8 cellular contexts compared by ENCODE assay signal in genomic region chr12:57693659-57694458, GRCh38. TPM values are rescaled to one million over a fixed set of nuclear protein-coding genes. Genes with fewer than 3 reads are reported as not detected.
A peak's percentile ranks its signal among the peaks of the same experiment; 100 is the strongest.
DNase-seq lines count a peak whose midpoint lies in the region; ATAC-seq, FAIRE-seq and TF ChIP-seq lines count a peak whose summit lies in the region.

Gene OS9 (plus strand): TSS chr12:57694132. CDS start chr12:57694162, 30 bp downstream.

- no peak within 1 kb of the TSS for H2AK5ac ChIP-seq in H1 (ENCODE audit: low read depth, low read length)

- peaks cover 2% of the 10 kb centered on the region for H3K27me3 Mint-ChIP-seq in memory B cell

- no peak within 1 kb of the TSS for H2BK120ac ChIP-seq in H1 (replicated peaks; ENCODE audit: low read depth, low read length)

- CTCF ChIA-PET in H1 (lab: Charles Lee; ENCODE audit: partially characterized antibody): interaction anchor here (0.6 to 3.5 kb wide), 34 partner anchors 9 to 126 kb away, joined by 3 to 19 read pairs (median 5); partner anchors contain the start of genes EEF1AKMT3 and METTL1

- no peak within 1 kb of the TSS for H3K4me3 Mint-ChIP-seq in memory B cell

- H3K56ac ChIP-seq in H1 (replicated peaks; ENCODE audit: insufficient read length, low read depth, low read length): no peak within 1 kb of the TSS

- no peak within 1 kb of the TSS for H3K23ac ChIP-seq in H1 (ENCODE audit: insufficient read length)

- H3K36me3 Mint-ChIP-seq in memory B cell: peaks cover 29% of the 10 kb centered on the region

- no peak within 1 kb of the TSS for H3K14ac ChIP-seq in H1 (ENCODE audit: insufficient read length)

- peak within 1 kb of the TSS; percentile 98 for H2AFZ ChIP-seq in H1 (ENCODE audit: low read length)

- H3K4me1 Mint-ChIP-seq in memory B cell: peaks cover 10% of the 10 kb centered on the region

- peak; percentile 97 for ATAC-seq in GM19468 (IDR thresholded peaks at IDR 0.05; ENCODE audit: extremely low read depth, unreplicated experiment)
- peak; percentile 91 for ATAC-seq in memory B cell (ENCODE audit: low read depth)

- peaks cover 0 to 4% (median 2%) of the 10 kb centered on the region in 4 experiments; a peak in 4 of 8 replicates for H3K36me3 ChIP-seq in H1 (ENCODE audit: control insufficient read depth in 2 of 4, insufficient read depth in 4 of 4, low read length in 3 of 4)

- no peak for TF ChIP-seq EP300 in H1 (IDR thresholded peaks at IDR 0.05; ENCODE audit: borderline replicate concordance in 1 of 2, low read depth in 2 of 2, low read length in 2 of 2)

- POLR2A ChIA-PET in H1 (lab: Charles Lee; ENCODE audit: partially characterized antibody): interaction anchor here (0.7 to 2.1 kb wide), 10 partner anchors 9 to 174 kb away, joined by 3 to 11 read pairs (median 3); partner anchors contain the start of genes AGAP2, DDIT3 and TSPAN31

- peak within 1 kb of the TSS; percentile 66 to 99 (median 91) for H3K4me3 ChIP-seq in H1 (ENCODE audit: extremely low read depth in 1 of 4, insufficient read depth in 2 of 4, low read depth in 3 of 4, low read length in 4 of 4)

- H3K4me1 ChIP-seq in H1 (replicated peaks in 1 of 4; ENCODE audit: control insufficient read depth in 3 of 4, insufficient read depth in 4 of 4, low read length in 3 of 4): peaks cover 0 to 5% (median 1%) of the 10 kb centered on the region in 4 experiments; a peak in 1 of 7 replicates

- H2BK20ac ChIP-seq in H1 (ENCODE audit: low read length): no peak within 1 kb of the TSS

- peak within 1 kb of the TSS; percentile 97 for H4K8ac ChIP-seq in H1 (ENCODE audit: extremely low read depth, insufficient read depth, low read length)

- H4K20me1 ChIP-seq in H1 (replicated peaks in 1 of 2; ENCODE audit: control insufficient read depth in 1 of 2, insufficient read depth in 2 of 2, low read length in 2 of 2): no peaks in the 10 kb centered on the region

- H3K9ac ChIP-seq in H1 (replicated peaks in 1 of 4; ENCODE audit: extremely low read depth in 1 of 4, low read depth in 3 of 4, low read length in 3 of 4): peak within 1 kb of the TSS; percentile 71 to 89 (median 72)

- TF ChIP-seq POLR2A in H1 (IDR thresholded peaks at IDR 0.05; ENCODE audit: control extremely low read depth in 1 of 2, low read depth in 2 of 2, low read length in 2 of 2): peak; percentile 80 to 94

- TF ChIP-seq RAD21 in H1 (IDR thresholded peaks at IDR 0.05 in 1 of 2, conservative IDR thresholded peaks at IDR 0.05 in 1 of 2; ENCODE audit: low read depth in 2 of 2, low read length in 2 of 2): peak; percentile 51 to 52

- peaks cover 4% of the 10 kb centered on the region; the same call in 1 of the 2 replicates for H3K23me2 ChIP-seq in H1 (ENCODE audit: low read depth, low read length)

- no peak within 1 kb of the TSS for H3K4ac ChIP-seq in H1 (replicated peaks; ENCODE audit: insufficient read length, low read depth, low read length)

- H3K79me2 ChIP-seq in H1 (ENCODE audit: control insufficient read depth in 1 of 2, insufficient read depth in 2 of 2, low read length in 2 of 2): no peaks in the 10 kb centered on the region

- H2BK5ac ChIP-seq in H1 (ENCODE audit: low read depth, low read length): peak within 1 kb of the TSS; percentile 79

- DNase-seq in COR-L47 (lab: John Stamatoyannopoulos, UW) (peak; percentile 99), HS-5 (ENCODE audit: low read depth) (peak; percentile 99), NK-92 (lab: John Stamatoyannopoulos, UW; ENCODE audit: unreplicated experiment) (peak; percentile 90), H1 (ENCODE audit: low read depth in 1 of 2, low spot score in 2 of 2) (peak; percentile 85 to 97), memory B cell (ENCODE audit: low spot score in 2 of 2) (peak; percentile 78 to 94)
- peak; percentile 90 for DNase-seq in activated CD8-positive, alpha-beta memory T cell treated with anti-CD3 and anti-CD28 coated beads for 24 hours
- DNase-seq in stimulated activated CD8-positive, alpha-beta memory T cell treated with anti-CD3 and anti-CD28 coated beads, Interleukin-12 subunit alpha, Interleukin-12 subunit beta, amount 100 ng/mL, for 24 hours (ENCODE audit: extremely low read depth): peak; percentile 87

- H3K27ac Mint-ChIP-seq in memory B cell: no peak within 1 kb of the TSS

- no peak within 1 kb of the TSS for H4K5ac ChIP-seq in H1 (ENCODE audit: insufficient read length, low read depth, low read length)

- H3K9me3 Mint-ChIP-seq in memory B cell: no peaks in the 10 kb centered on the region

- TF ChIP-seq CTCF in H1 (IDR thresholded peaks at IDR 0.05; ENCODE audit: control extremely low read depth in 1 of 3, insufficient read depth in 1 of 3, low read depth in 1 of 3, low read length in 3 of 3): peak; percentile 72 to 82 (median 78)

- no peaks in the 10 kb centered on the region for H3K9me3 ChIP-seq in H1 (ENCODE audit: insufficient read depth in 2 of 2, low read depth in 1 of 2, low read length in 1 of 2)

- 0 out of 2 replicates have a peak within 1 kb of the TSS, but pooled peaks have one; percentile 48 for H3K18ac ChIP-seq in H1 (ENCODE audit: extremely low read depth, low read length)

- H2BK15ac ChIP-seq in H1 (ENCODE audit: low read length): no peak within 1 kb of the TSS

- peak within 1 kb of the TSS; percentile 64 for H4K91ac ChIP-seq in H1 (replicated peaks; ENCODE audit: insufficient read length, low read length)

- H3K79me1 ChIP-seq in H1 (ENCODE audit: low read depth, low read length): no peaks in the 10 kb centered on the region

- H3K27me3 ChIP-seq in H1 (replicated peaks in 1 of 4; ENCODE audit: control insufficient read depth in 3 of 4, extremely low read depth in 1 of 4, insufficient read depth in 3 of 4, low read length in 3 of 4): no peaks in the 10 kb centered on the region

- 2% methylated on average over 45 of the region's 45 CpGs; no CpG with 5 or more reads in 1 of the 2 experiments for WGBS in H1 (ENCODE audit: extremely low coverage in 1 of 2, insufficient coverage in 1 of 2, insufficient read length in 1 of 2, insufficient replicate concordance in 2 of 2, low coverage in 1 of 2, low lambda C conversion rate in 2 of 2, missing lambda C conversion rate in 1 of 2), 2 experiments

- H2BK12ac ChIP-seq in H1 (ENCODE audit: low read depth, low read length): 0 out of 2 replicates have a peak within 1 kb of the TSS, but pooled peaks have one; percentile 32

- FAIRE-seq in H1 (lab: Jason Lieb, UNC): peak; percentile 99

- peak within 1 kb of the TSS; percentile 64; the same call in 1 of the 2 replicates for H3K27ac ChIP-seq in H1 (ENCODE audit: low read depth, low read length)

- H3K4me2 ChIP-seq in H1 (ENCODE audit: insufficient read depth in 1 of 2, low read depth in 2 of 2, low read length in 2 of 2): peak within 1 kb of the TSS; percentile 66 to 78

TF ChIP-seq in H1, 55 proteins besides CTCF, POLR2A, EP300 and RAD21 (continues in another document):
- TF ChIP-seq MAX (IDR thresholded peaks at IDR 0.05) (peak; percentile 42; the same call in 1 of the 2 replicates), ATF2 (IDR thresholded peaks at IDR 0.05; ENCODE audit: low read length) (no peak), NRF1 (IDR thresholded peaks at IDR 0.05; ENCODE audit: low read depth, low read length) (peak; percentile 65), EGR1 (IDR thresholded peaks at IDR 0.05; ENCODE audit: borderline replicate concordance, low read depth, low read length) (no peak), HDAC6 (IDR thresholded peaks at IDR 0.05; ENCODE audit: low read depth, low read length) (no peak), ZNF274 (IDR thresholded peaks at IDR 0.05; ENCODE audit: borderline replicate concordance, extremely low read depth, low read length) (no peak), SUZ12 (IDR thresholded peaks at IDR 0.05; ENCODE audit: low read length) (no peak), KDM1A (IDR thresholded peaks at IDR 0.05; ENCODE audit: borderline replicate concordance, low read length) (no peak), TAF7 (optimal IDR thresholded peaks at IDR 0.05; ENCODE audit: borderline replicate concordance, low read depth, low read length) (no peak), BCL11A (IDR thresholded peaks at IDR 0.05; ENCODE audit: low read depth in 2 of 2, low read length in 2 of 2) (no peak), RFX5 (IDR thresholded peaks at IDR 0.05; ENCODE audit: borderline replicate concordance, low read depth, low read length) (no peak), CBX8 (IDR thresholded peaks at IDR 0.05; ENCODE audit: borderline replicate concordance, low read depth, low read length) (no peak), RXRA (IDR thresholded peaks at IDR 0.05; ENCODE audit: insufficient read depth, low read depth, low read length) (no peak), CHD2 (IDR thresholded peaks at IDR 0.05; ENCODE audit: low read length) (peak; percentile 81), SIN3A (conservative IDR thresholded peaks at IDR 0.05 in 1 of 2, IDR thresholded peaks at IDR 0.05 in 1 of 2; ENCODE audit: low read depth in 1 of 2, low read length in 2 of 2) (peak; percentile 82 to 87; a peak in 3 of 4 replicates), RBBP5 (IDR thresholded peaks at IDR 0.05; ENCODE audit: borderline replicate concordance, low read depth, low read length) (0 out of 2 replicates have a peak, but pooled peaks have one; percentile 47), JUND (IDR thresholded peaks at IDR 0.05; ENCODE audit: low read length) (no peak)

RNA-seq across cellular contexts. Expression of gene OS9, which starts in this region (rescaled TPM):
- 71.0 and 74.3 TPM in 2 replicates for total RNA-seq in H1 (2021; fragmentation: NEBNext Ultra II Directional; extraction: Animal tissue kit (Norgen Biotek cat#: 25700))
- polyA plus RNA-seq in H1 (2011; rRNA removed): 108 and 146 TPM in 2 replicates
- polyA plus RNA-seq in H1 (2011; cell fraction: cytosol; rRNA removed): 136 TPM
- 161 TPM for polyA plus RNA-seq in H1 (2011; cell fraction: nucleus; rRNA removed)
- polyA plus RNA-seq in H1 (2012, experiment 1 of 2): 71.8 to 99.5 TPM (median 93.9 TPM) in 4 replicates
- polyA plus RNA-seq in H1 (2012, experiment 2 of 2): 64.5 TPM
- polyA plus RNA-seq in H1 (2013, experiment 1 of 2): 94.5 TPM
- 96.9 TPM for polyA plus RNA-seq in H1 (2013, experiment 2 of 2)
- polyA minus RNA-seq in H1 (2011; rRNA and poly(A)+ RNA removed): 122 and 125 TPM in 2 replicates
- polyA minus RNA-seq in H1 (2011; cell fraction: cytosol; rRNA and poly(A)+ RNA removed): 40.7 TPM
- 34.4 TPM for polyA minus RNA-seq in H1 (2011; cell fraction: nucleus; rRNA and poly(A)+ RNA removed)

Comparison
In these comparisons a context has a peak if more than half of its experiments do, and no peak if none do; other contexts are left out.
1. Peak in every context shown above with its lines: DNase-seq, ATAC-seq, H3K4me3 ChIP-seq and H3K27ac ChIP-seq.